ENCODE assay signal across 22 cellular contexts in the genomic region with DNA sequence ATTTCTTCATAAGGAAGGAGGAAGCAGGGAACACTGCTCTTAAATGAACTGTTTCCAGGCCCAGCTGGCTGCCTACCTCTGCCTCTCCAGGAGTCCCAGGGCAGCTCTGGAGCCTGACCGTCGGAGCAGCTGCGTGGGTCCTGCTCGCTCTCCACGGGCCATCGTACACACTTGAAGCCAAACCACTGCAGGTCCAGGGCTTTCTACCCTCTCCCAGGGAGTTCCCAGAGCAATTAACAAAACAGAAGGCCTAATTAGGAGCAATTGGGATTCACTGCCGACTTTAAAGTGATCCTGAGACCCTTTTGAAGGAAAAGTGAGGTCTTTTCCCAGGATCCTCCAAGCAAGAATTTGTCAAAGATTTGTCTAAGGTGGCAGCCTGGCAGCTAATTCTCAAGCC.
DNase-seq lines count a peak whose midpoint lies in the region; ATAC-seq, FAIRE-seq and TF ChIP-seq lines count a peak whose summit lies in the region.
"Had no signal": no experiment of that assay in that cellular context is flagged by ENCODE, and none has a peak within 500 bp of the region (broad histone marks: within the 10 kb centered on the region; RNA-seq: fewer than 3 reads in every experiment).

No MANE protein-coding gene starts in this region.

- TF ChIP-seq POLR2A in H1 (IDR thresholded peaks at IDR 0.05; ENCODE audit: control extremely low read depth in 1 of 2, low read depth in 2 of 2, low read length in 2 of 2), result no peak

- peak; percentile 56 to 63 for DNase-seq in H1 (ENCODE audit: low read depth in 1 of 2, low spot score in 2 of 2)
- DNase-seq in osteocyte (ENCODE audit: extremely low spot score, unreplicated experiment), result peak; percentile 64
- DNase-seq in UCSD-AML1 (lab: John Stamatoyannopoulos, UW; ENCODE audit: unreplicated experiment), result no peak
- no peak for DNase-seq in activated gamma-delta T cell (lab: John Stamatoyannopoulos, UW)
- no peak for DNase-seq in activated CD8-positive, alpha-beta T cell treated with anti-CD3 and anti-CD28 coated beads for 36 hours
- no peak for DNase-seq in omental fat pad (ENCODE audit: low spot score)
- DNase-seq: CD8-positive, alpha-beta T cell; Kasumi-1; MG63; NCI-H1092 treated with DMSO at 0.1 percent for 48 hours; NCI-H146; NCI-H2081; NCI-H2171 treated with DMSO at 0.1 percent for 48 hours; NCI-H446 treated with DMSO at 0.1 percent for 48 hours; NCI-H82; SIG-M5 had no signal

- H3K27ac ChIP-seq in HUES64 (ENCODE audit: low read depth, low read length) (peak overlapping the region; percentile 25; the same call in 1 of the 2 replicates), H1 (ENCODE audit: low read depth, low read length) (no peak overlapping the region), iPS-20b (ENCODE audit: low read length) (no peak overlapping the region)
- H3K27ac ChIP-seq: BLaER1 treated with 17β-estradiol and CSF1 and Interleukin-3, amounts not matched to agents 10 nM and 100 nM; HL-60; RWPE1 had no signal

- no peak overlapping the region for H3K4me3 Mint-ChIP-seq in osteocyte (ENCODE audit: unreplicated experiment)
- H3K4me3 Mint-ChIP-seq in activated CD8-positive, alpha-beta T cell treated with anti-CD3 and anti-CD28 coated beads for 36 hours, result no peak overlapping the region
- H3K4me3 Mint-ChIP-seq: CD8-positive, alpha-beta T cell had no signal

- no peak overlapping the region for H3K14ac ChIP-seq in H1 (ENCODE audit: insufficient read length)

- H2BK20ac ChIP-seq in H1 (ENCODE audit: low read length), result peak overlapping the region; percentile 52

- POLR2A ChIA-PET in H1 (lab: Charles Lee; ENCODE audit: partially characterized antibody), result interaction anchor here (1.2 to 1.4 kb wide), 2 partner anchors 20 to 71 kb away, joined by 3 to 5 read pairs; no protein-coding TSS in a partner anchor
- POLR2A ChIA-PET in activated CD8-positive, alpha-beta T cell treated with anti-CD3 and anti-CD28 coated beads for 36 hours (lab: Charles Lee), result no interaction called here

- H3K23ac ChIP-seq in H1 (ENCODE audit: insufficient read length), result no peak overlapping the region

- no peak overlapping the region for H3K4ac ChIP-seq in H1 (replicated peaks; ENCODE audit: insufficient read length, low read depth, low read length)

- H3K27me3 ChIP-seq in HUES64 (ENCODE audit: insufficient read depth, low read length) (peaks cover 48% of the 10 kb centered on the region), H1 (replicated peaks in 1 of 4; ENCODE audit: control insufficient read depth in 3 of 4, extremely low read depth in 1 of 4, insufficient read depth in 3 of 4, low read length in 3 of 4) (peaks cover 0 to 12% (median 10%) of the 10 kb centered on the region in 4 experiments; a peak in 4 of 7 replicates), iPS-20b (ENCODE audit: insufficient read depth, low read length) (peaks cover 50% of the 10 kb centered on the region)
- H3K27me3 ChIP-seq: BLaER1 treated with 17β-estradiol and CSF1 and Interleukin-3, amounts not matched to agents 10 nM and 100 nM; MG63 had no signal

- peak overlapping the region; percentile 47 for H2BK120ac ChIP-seq in H1 (replicated peaks; ENCODE audit: low read depth, low read length)

- H3K18ac ChIP-seq in H1 (ENCODE audit: extremely low read depth, low read length), result 0 out of 2 replicates have a peak overlapping the region, but pooled peaks have one; percentile 22

- TF ChIP-seq EP300 in H1 (IDR thresholded peaks at IDR 0.05; ENCODE audit: borderline replicate concordance in 1 of 2, low read depth in 2 of 2, low read length in 2 of 2), result no peak

- H3K4me3 ChIP-seq in HUES64 (ENCODE audit: low read length), result peak overlapping the region; percentile 22; the same call in 1 of the 2 replicates
- H3K4me3 ChIP-seq in H1 (ENCODE audit: extremely low read depth in 1 of 4, insufficient read depth in 2 of 4, low read depth in 3 of 4, low read length in 4 of 4), result peak overlapping the region in 2 of 4 experiments; percentile 5 to 7; a peak in 1 of 8 replicates
- peak overlapping the region; percentile 14; the same call in 1 of the 2 replicates for H3K4me3 ChIP-seq in iPS-20b (ENCODE audit: low read length)
- H3K4me3 ChIP-seq: BLaER1 treated with 17β-estradiol and CSF1 and Interleukin-3, amounts not matched to agents 10 nM and 100 nM; HAP-1; MG63 had no signal

- no peak for TF ChIP-seq RAD21 in H1 (IDR thresholded peaks at IDR 0.05 in 1 of 2, conservative IDR thresholded peaks at IDR 0.05 in 1 of 2; ENCODE audit: low read depth in 2 of 2, low read length in 2 of 2)

- no peaks in the 10 kb centered on the region for H3K79me2 ChIP-seq in H1 (ENCODE audit: control insufficient read depth in 1 of 2, insufficient read depth in 2 of 2, low read length in 2 of 2)

- H3K9me3 Mint-ChIP-seq in osteocyte (ENCODE audit: unreplicated experiment), result no peaks in the 10 kb centered on the region
- no peaks in the 10 kb centered on the region for H3K9me3 Mint-ChIP-seq in activated CD8-positive, alpha-beta T cell treated with anti-CD3 and anti-CD28 coated beads for 36 hours
- H3K9me3 Mint-ChIP-seq: CD8-positive, alpha-beta T cell had no signal

- WGBS in HUES64, result 4% methylated on average over 7 of the region's 7 CpGs
- WGBS in H1 (ENCODE audit: extremely low coverage in 1 of 2, insufficient coverage in 1 of 2, insufficient read length in 1 of 2, insufficient replicate concordance in 2 of 2, low coverage in 1 of 2, low lambda C conversion rate in 2 of 2, missing lambda C conversion rate in 1 of 2), 2 experiments, result 6% methylated on average over 7 of the region's 7 CpGs; no CpG with 5 or more reads in 1 of the 2 experiments

- H3K56ac ChIP-seq in H1 (replicated peaks; ENCODE audit: insufficient read length, low read depth, low read length), result no peak overlapping the region

- H4K20me1 ChIP-seq in H1 (replicated peaks in 1 of 2; ENCODE audit: control insufficient read depth in 1 of 2, insufficient read depth in 2 of 2, low read length in 2 of 2), result no peaks in the 10 kb centered on the region
- H4K20me1 ChIP-seq: BLaER1 treated with 17β-estradiol and CSF1 and Interleukin-3, amounts not matched to agents 10 nM and 100 nM had no signal

- H3K9ac ChIP-seq in HUES64 (ENCODE audit: low read depth, low read length) (no peak overlapping the region), H1 (replicated peaks in 1 of 4; ENCODE audit: extremely low read depth in 1 of 4, low read depth in 3 of 4, low read length in 3 of 4) (no peak overlapping the region), iPS-20b (ENCODE audit: low read depth, low read length) (peak overlapping the region; percentile 13; the same call in 1 of the 2 replicates)
- H3K9ac ChIP-seq: BLaER1 treated with 17β-estradiol and CSF1 and Interleukin-3, amounts not matched to agents 10 nM and 100 nM had no signal

- H2AK5ac ChIP-seq in H1 (ENCODE audit: low read depth, low read length), result no peak overlapping the region

- TF ChIP-seq CTCF in H1 (IDR thresholded peaks at IDR 0.05; ENCODE audit: control extremely low read depth in 1 of 3, insufficient read depth in 1 of 3, low read depth in 1 of 3, low read length in 3 of 3) (no peak), osteocyte (IDR thresholded peaks at IDR 0.05) (no peak), omental fat pad (IDR thresholded peaks at IDR 0.05) (no peak)
- TF ChIP-seq CTCF in activated CD8-positive, alpha-beta T cell treated with anti-CD3 and anti-CD28 coated beads for 36 hours (IDR thresholded peaks at IDR 0.05), result no peak

- H3K9me3 ChIP-seq in HUES64 (ENCODE audit: insufficient read depth, low read depth, low read length) (no peaks in the 10 kb centered on the region), H1 (ENCODE audit: insufficient read depth in 2 of 2, low read depth in 1 of 2, low read length in 1 of 2) (no peaks in the 10 kb centered on the region), iPS-20b (ENCODE audit: insufficient read depth, low read depth, low read length) (no peaks in the 10 kb centered on the region)
- H3K9me3 ChIP-seq: BLaER1 treated with 17β-estradiol and CSF1 and Interleukin-3, amounts not matched to agents 10 nM and 100 nM; HAP-1; MG63 had no signal

- H3K27me3 Mint-ChIP-seq in osteocyte (ENCODE audit: unreplicated experiment), result peaks cover 23% of the 10 kb centered on the region
- H3K27me3 Mint-ChIP-seq in activated CD8-positive, alpha-beta T cell treated with anti-CD3 and anti-CD28 coated beads for 36 hours, result peaks cover 30% of the 10 kb centered on the region

- no peak for ATAC-seq in activated CD8-positive, alpha-beta T cell treated with anti-CD3 and anti-CD28 coated beads for 36 hours
- ATAC-seq in omental fat pad (ENCODE audit: low FRiP score), result no peak
- ATAC-seq: CD8-positive, alpha-beta T cell had no signal

- H3K27ac Mint-ChIP-seq in osteocyte (ENCODE audit: unreplicated experiment), result no peak overlapping the region
- H3K27ac Mint-ChIP-seq in activated CD8-positive, alpha-beta T cell treated with anti-CD3 and anti-CD28 coated beads for 36 hours, result no peak overlapping the region
- H3K27ac Mint-ChIP-seq: CD8-positive, alpha-beta T cell had no signal

- no peak overlapping the region for H2AFZ ChIP-seq in H1 (ENCODE audit: low read length)

- no peaks in the 10 kb centered on the region for H3K36me3 ChIP-seq in HUES64 (ENCODE audit: insufficient read depth, low read length)
- H3K36me3 ChIP-seq in H1 (ENCODE audit: control insufficient read depth in 2 of 4, insufficient read depth in 4 of 4, low read length in 3 of 4), result no peaks in the 10 kb centered on the region
- no peaks in the 10 kb centered on the region for H3K36me3 ChIP-seq in iPS-20b (ENCODE audit: insufficient read depth, low read depth, low read length)
- H3K36me3 ChIP-seq: BLaER1 treated with 17β-estradiol and CSF1 and Interleukin-3, amounts not matched to agents 10 nM and 100 nM; HAP-1; MG63 had no signal

- intact Hi-C loops in activated CD8-positive, alpha-beta T cell treated with anti-CD3 and anti-CD28 coated beads for 36 hours (cut with micrococcal nuclease), result no loop called here

- H3K4me1 ChIP-seq in HUES64 (ENCODE audit: insufficient read depth, low read length) (peaks cover 31% of the 10 kb centered on the region), H1 (replicated peaks in 1 of 4; ENCODE audit: control insufficient read depth in 3 of 4, insufficient read depth in 4 of 4, low read length in 3 of 4) (peaks cover 5 to 24% (median 17%) of the 10 kb centered on the region in 4 experiments), iPS-20b (ENCODE audit: insufficient read depth, low read length) (peaks cover 31% of the 10 kb centered on the region; the same call in 1 of the 2 replicates)
- H3K4me1 ChIP-seq: BLaER1 treated with 17β-estradiol and CSF1 and Interleukin-3, amounts not matched to agents 10 nM and 100 nM; HAP-1 had no signal

- peak; percentile 70 for FAIRE-seq in H1 (lab: Jason Lieb, UNC)

- CTCF ChIA-PET in H1 (lab: Charles Lee; ENCODE audit: partially characterized antibody), result interaction anchor here (1.0 to 1.9 kb wide), 4 partner anchors 9 to 17 kb away, joined by 3 to 9 read pairs (median 3); no protein-coding TSS in a partner anchor
- CTCF ChIA-PET in activated CD8-positive, alpha-beta T cell treated with anti-CD3 and anti-CD28 coated beads for 36 hours (lab: Charles Lee), result interaction anchor here (1.3 kb wide), 1 partner anchor 10 kb away, joined by 3 read pairs; no protein-coding TSS in a partner anchor

- no peak overlapping the region for H4K91ac ChIP-seq in H1 (replicated peaks; ENCODE audit: insufficient read length, low read length)

- no peaks in the 10 kb centered on the region for H3K4me1 Mint-ChIP-seq in osteocyte (ENCODE audit: unreplicated experiment)
- H3K4me1 Mint-ChIP-seq in activated CD8-positive, alpha-beta T cell treated with anti-CD3 and anti-CD28 coated beads for 36 hours (ENCODE audit: low read depth), result no peaks in the 10 kb centered on the region

- H2BK12ac ChIP-seq in H1 (ENCODE audit: low read depth, low read length), result no peak overlapping the region

- H4K8ac ChIP-seq in H1 (ENCODE audit: extremely low read depth, insufficient read depth, low read length), result peak overlapping the region; percentile 9; the same call in 1 of the 2 replicates

- no peaks in the 10 kb centered on the region for H3K36me3 Mint-ChIP-seq in osteocyte (ENCODE audit: unreplicated experiment)
- H3K36me3 Mint-ChIP-seq in activated CD8-positive, alpha-beta T cell treated with anti-CD3 and anti-CD28 coated beads for 36 hours (ENCODE audit: low read depth), result no peaks in the 10 kb centered on the region
- H3K36me3 Mint-ChIP-seq: CD8-positive, alpha-beta T cell had no signal

- H3K79me1 ChIP-seq in H1 (ENCODE audit: low read depth, low read length), result no peaks in the 10 kb centered on the region

- H3K4me2 ChIP-seq in H1 (ENCODE audit: insufficient read depth in 1 of 2, low read depth in 2 of 2, low read length in 2 of 2), result peak overlapping the region; percentile 22 to 43
- H3K4me2 ChIP-seq: BLaER1 treated with 17β-estradiol and CSF1 and Interleukin-3, amounts not matched to agents 10 nM and 100 nM had no signal

- peak overlapping the region; percentile 53; the same call in 1 of the 2 replicates for H2BK5ac ChIP-seq in H1 (ENCODE audit: low read depth, low read length)

- H2BK15ac ChIP-seq in H1 (ENCODE audit: low read length), result no peak overlapping the region

- H4K5ac ChIP-seq in H1 (ENCODE audit: insufficient read length, low read depth, low read length), result no peak overlapping the region

- H3K23me2 ChIP-seq in H1 (ENCODE audit: low read depth, low read length), result no peaks in the 10 kb centered on the region

Comparison
In these comparisons a context has a peak if more than half of its experiments do, and no peak if none do; other contexts are left out.
1. DNase-seq: peak in H1 (2 of 2) and osteocyte (single experiment); none in UCSD-AML1 (single experiment), activated gamma-delta T cell (single experiment), activated CD8-positive, alpha-beta T cell treated with anti-CD3 and anti-CD28 coated beads for 36 hours (single experiment) and omental fat pad (single experiment).